Comparison of ENCODE assay signal across 30 cellular contexts in genomic region chr3:23189183-23189582, GRCh38.
"Had no signal": no experiment of that assay in that cellular context is flagged by ENCODE, and none has a peak within 500 bp of the region (broad histone marks: within the 10 kb centered on the region; RNA-seq: fewer than 3 reads in every experiment).

No MANE protein-coding gene starts in this region.

- H3K36me3 ChIP-seq: brain microvascular endothelial cell had no signal

- H3K9ac ChIP-seq: KMS-11 had no signal

- H3K4me3 ChIP-seq: SK-N-MC had no signal

- H3K27ac ChIP-seq: brain microvascular endothelial cell, KMS-11, SK-N-MC had no signal

- H3K27me3 ChIP-seq: brain microvascular endothelial cell had no signal

- DNase-seq: activated CD4-positive, alpha-beta memory T cell treated with anti-CD3 and anti-CD28 coated beads, Interleukin-2, amount 10 ng/mL, durations not matched to agents 7 days and 5 days; activated CD4-positive, alpha-beta T cell treated with anti-CD3 and anti-CD28 coated beads for 1 hour; activated CD4-positive, alpha-beta T cell treated with anti-CD3 and anti-CD28 coated beads for 48 hours; activated CD4-positive, CD25-positive, alpha-beta regulatory T cell; activated effector memory CD4-positive, alpha-beta T cell treated with anti-CD3 and anti-CD28 coated beads, Interleukin-2, amount 50 U/mL, for 16 hours; activated naive CD4-positive, alpha-beta T cell; activated naive CD4-positive, alpha-beta T cell treated with anti-CD3 and anti-CD28 coated beads, Interleukin-2, amount 50 U/mL, for 16 hours; activated naive CD8-positive, alpha-beta T cell treated with anti-CD3 and anti-CD28 coated beads for 36 hours; activated T-cell treated with anti-CD3 and anti-CD28 coated beads, Interleukin-2, amount 50 U/mL, for 1 hour; activated T-cell treated with anti-CD3 and anti-CD28 coated beads, Interleukin-2, amount 50 U/mL, for 72 hours; amniotic stem cell; aorta; brain microvascular endothelial cell; central memory CD4-positive, alpha-beta T cell; MM.1S; NCI-H1092; NCI-H1417; NCI-H146; NCI-H187; NCI-H2029 treated with DMSO at 0.1 percent for 48 hours; NCI-H2107; NCI-H2171; NCI-H510A; NCI-H526; NCI-H748 treated with DMSO at 0.1 percent for 48 hours; NK-92 treated with Interleukin-12 subunit alpha and Interleukin-12 subunit beta, amount 100 ng/mL, for 24 hours; OCI-M1; Right ventricle myocardium superior had no signal

- H3K4me2 ChIP-seq: KMS-11 had no signal
